ENCODE assay signal across 8 cellular contexts in genomic region chr2:225040862-225041209, GRCh38. TPM values are rescaled to one million over a fixed set of nuclear protein-coding genes. Genes with fewer than 3 reads are reported as not detected.
A peak's percentile ranks its signal among the peaks of the same experiment; 100 is the strongest.
DNase-seq lines count a peak whose midpoint lies in the region; ATAC-seq, FAIRE-seq and TF ChIP-seq lines count a peak whose summit lies in the region.

No MANE protein-coding gene starts in this region.

- H3K4me3 ChIP-seq in upper lobe of right lung, result peak overlapping the region; percentile 57

- ATAC-seq in GM18858 (IDR thresholded peaks at IDR 0.05; ENCODE audit: unreplicated experiment), result peak; percentile 16
- ATAC-seq in HG02938 (IDR thresholded peaks at IDR 0.05; ENCODE audit: unreplicated experiment), result peak; percentile 8
- peak; percentile 29 for ATAC-seq in T-helper 17 cell
- ATAC-seq in naive B cell (ENCODE audit: low read depth in 2 of 2), result peak; percentile 11 to 21
- peak; percentile 10 for ATAC-seq in upper lobe of right lung

- no peaks in the 10 kb centered on the region for H3K27me3 Mint-ChIP-seq in T-helper 17 cell
- peaks cover 9% of the 10 kb centered on the region for H3K27me3 Mint-ChIP-seq in dendritic cell treated with granulocyte-macrophage colony-stimulating factor and Interleukin-4, amounts not matched to agents 40 ng/mL and 50 ng/mL, for 4 days
- H3K27me3 Mint-ChIP-seq in naive B cell, result peaks cover 8 to 10% (median 8%) of the 10 kb centered on the region in 3 donors

- H3K4me1 Mint-ChIP-seq in T-helper 17 cell (peaks cover 55% of the 10 kb centered on the region), naive B cell (peaks cover 46 to 62% (median 46%) of the 10 kb centered on the region in 3 donors)
- H3K4me1 Mint-ChIP-seq in dendritic cell treated with granulocyte-macrophage colony-stimulating factor and Interleukin-4, amounts not matched to agents 40 ng/mL and 50 ng/mL, for 4 days (ENCODE audit: low read depth), result peaks cover 56% of the 10 kb centered on the region

- H3K9me3 Mint-ChIP-seq in dendritic cell treated with granulocyte-macrophage colony-stimulating factor and Interleukin-4, amounts not matched to agents 40 ng/mL and 50 ng/mL, for 4 days, result no peaks in the 10 kb centered on the region
- no peaks in the 10 kb centered on the region for H3K9me3 Mint-ChIP-seq in naive B cell

- H3K27ac ChIP-seq in upper lobe of right lung, result peak overlapping the region; percentile 58

- H3K4me1 ChIP-seq in upper lobe of right lung, result peaks cover 3% of the 10 kb centered on the region

- peak in 2 of 3 donors; percentile 14 to 15 for DNase-seq in T-helper 17 cell
- no peak for DNase-seq in naive B cell
- no peak for DNase-seq in upper lobe of right lung
- DNase-seq in HTR-8/SVneo (ENCODE audit: insufficient read length, low spot score), result no peak
- DNase-seq in SIG-M5 treated with dmso at 0.1 percent for 504 hours (lab: John Stamatoyannopoulos, UW; ENCODE audit: unreplicated experiment), result no peak

- peaks cover 14% of the 10 kb centered on the region for H3K27me3 ChIP-seq in upper lobe of right lung

- H3K4me3 Mint-ChIP-seq in T-helper 17 cell, result peak overlapping the region; percentile 100
- H3K4me3 Mint-ChIP-seq in dendritic cell treated with granulocyte-macrophage colony-stimulating factor and Interleukin-4, amounts not matched to agents 40 ng/mL and 50 ng/mL, for 4 days, result peak overlapping the region; percentile 88
- H3K4me3 Mint-ChIP-seq in naive B cell, result peak overlapping the region; percentile 95 to 100 (median 98)

- intact Hi-C loops in dendritic cell treated with granulocyte-macrophage colony-stimulating factor and Interleukin-4, amounts not matched to agents 40 ng/mL and 50 ng/mL, for 4 days (cut with micrococcal nuclease), result loop anchor here (5.0 kb wide), 2 partner anchors 34 to 71 kb away; no protein-coding TSS in a partner anchor
- intact Hi-C loops in upper lobe of right lung (cut with DNase I), result no loop called here

- H3K27ac Mint-ChIP-seq in T-helper 17 cell (peak overlapping the region; percentile 100), naive B cell (peak overlapping the region; percentile 96 to 99 (median 98))
- H3K27ac Mint-ChIP-seq in dendritic cell treated with granulocyte-macrophage colony-stimulating factor and Interleukin-4, amounts not matched to agents 40 ng/mL and 50 ng/mL, for 4 days, result peak overlapping the region; percentile 98

- TF ChIP-seq CTCF in upper lobe of right lung (IDR thresholded peaks at IDR 0.05), result no peak

- FAIRE-seq in HTR-8/SVneo (lab: Jason Lieb, UNC), result no peak

- no peaks in the 10 kb centered on the region for H3K36me3 ChIP-seq in upper lobe of right lung

- H3K36me3 Mint-ChIP-seq in T-helper 17 cell (ENCODE audit: low read depth) (peaks cover 11% of the 10 kb centered on the region), naive B cell (no peaks in the 10 kb centered on the region)
- H3K36me3 Mint-ChIP-seq in dendritic cell treated with granulocyte-macrophage colony-stimulating factor and Interleukin-4, amounts not matched to agents 40 ng/mL and 50 ng/mL, for 4 days (ENCODE audit: low read depth), result peaks cover 59% of the 10 kb centered on the region

- H3K9me3 ChIP-seq in T-helper 17 cell (ENCODE audit: control insufficient read depth, low read length, poor library complexity, severe bottlenecking) (no peaks in the 10 kb centered on the region), upper lobe of right lung (no peaks in the 10 kb centered on the region)

RNA-seq across cellular contexts. Expression of gene DOCK10, which starts 1.4 kb away (rescaled TPM):
- total RNA-seq in T-helper 17 cell, result 100 to 1,000 TPM; 185 to 233 TPM
- polyA plus RNA-seq in naive B cell (ENCODE audit: low read depth in 6 of 6), result 10 to 100 TPM; 18.4 to 29.9 (median 21.6) TPM
- total RNA-seq in upper lobe of right lung, result 35.8 TPM

Comparison
In these comparisons a context has a peak if more than half of its experiments do, and no peak if none do; other contexts are left out.
1. DNase-seq: peak in T-helper 17 cell (2 of 3); none in naive B cell (single experiment), upper lobe of right lung (single experiment), HTR-8/SVneo (single experiment) and SIG-M5 treated with dmso at 0.1 percent for 504 hours (single experiment).
2. Peak in every context shown above with its lines, with median percentiles within 50 percentile points of each other: ATAC-seq, H3K27ac Mint-ChIP-seq and H3K4me3 Mint-ChIP-seq.